ENCODE assay signal across 18 cellular contexts in genomic region chr14:70771781-70772212, GRCh38. TPM values are rescaled to one million over a fixed set of nuclear protein-coding genes. Genes with fewer than 3 reads are reported as not detected.
DNase-seq lines count a peak whose midpoint lies in the region; ATAC-seq, FAIRE-seq and TF ChIP-seq lines count a peak whose summit lies in the region.
"Had no signal": no experiment of that assay in that cellular context is flagged by ENCODE, and none has a peak within 500 bp of the region (broad histone marks: within the 10 kb centered on the region; RNA-seq: fewer than 3 reads in every experiment).

No MANE protein-coding gene starts in this region.

- no peaks in the 10 kb centered on the region for H4K20me1 ChIP-seq in astrocyte (ENCODE audit: insufficient read depth, low read length)
- H4K20me1 ChIP-seq: BLaER1 had no signal

- no peaks in the 10 kb centered on the region for H3K27me3 ChIP-seq in astrocyte (ENCODE audit: insufficient read depth, low read length)
- H3K27me3 ChIP-seq in parathyroid adenoma (ENCODE audit: control insufficient read depth, insufficient read depth, low read length): no peaks in the 10 kb centered on the region
- H3K27me3 ChIP-seq: BLaER1, gastrocnemius medialis, ovary had no signal

- no peak overlapping the region for H3K27ac ChIP-seq in astrocyte (ENCODE audit: low read depth, low read length)
- peak overlapping the region; percentile 24 for H3K27ac ChIP-seq in parathyroid adenoma
- H3K27ac ChIP-seq: BLaER1, gastrocnemius medialis, ovary had no signal

- CTCF ChIA-PET in HEK293T (lab: Yijun Ruan, JAX): no interaction called here

- ATAC-seq in GM18870 (IDR thresholded peaks at IDR 0.05; ENCODE audit: unreplicated experiment): no peak
- ATAC-seq: activated CD4-positive, CD25-positive, alpha-beta regulatory T cell treated with anti-CD3 and anti-CD28 coated beads, Interleukin-2, amount 50 U/mL, for 24 hours; gastrocnemius medialis; HCT116 had no signal

- peaks cover 11% of the 10 kb centered on the region for H3K4me1 Mint-ChIP-seq in astrocyte (ENCODE audit: low read depth, unreplicated experiment)

- H3K4me2 ChIP-seq in astrocyte (ENCODE audit: low read length) (peak overlapping the region; percentile 28), parathyroid adenoma (ENCODE audit: low read length) (peak overlapping the region; percentile 30)
- H3K4me2 ChIP-seq: BLaER1 had no signal

- POLR2A ChIA-PET in HEK293T (lab: Yijun Ruan, JAX): interaction anchor here (1.5 kb wide), 1 partner anchor 38 kb away, joined by 5 read pairs; the partner anchor contains the start of gene MAP3K9

- no peaks in the 10 kb centered on the region for H3K79me2 ChIP-seq in astrocyte (ENCODE audit: insufficient read depth, low read length)
- H3K79me2 ChIP-seq in parathyroid adenoma: peaks cover 22% of the 10 kb centered on the region

- no peaks in the 10 kb centered on the region for H3K9me3 Mint-ChIP-seq in astrocyte (ENCODE audit: unreplicated experiment)
- H3K9me3 Mint-ChIP-seq: brain had no signal

- DNase-seq in HEK293T (ENCODE audit: extremely low spot score) (peak; percentile 14), astrocyte (ENCODE audit: low read depth) (peak; percentile 26), iPS DF 19.7 (ENCODE audit: low read depth, low spot score) (peak; percentile 23), LoVo (ENCODE audit: low spot score) (no peak), NCI-H1694 (lab: John Stamatoyannopoulos, UW) (no peak), dedifferentiated amniotic fluid mesenchymal stem cell (ENCODE audit: extremely low spot score) (no peak)
- DNase-seq: activated naive CD4-positive, alpha-beta T cell; gastrocnemius medialis; NCI-H187; NCI-H69; ovary had no signal

- H3K4me3 ChIP-seq in astrocyte (ENCODE audit: insufficient read depth, low read depth, low read length) (no peak overlapping the region), parathyroid adenoma (ENCODE audit: low read depth, low read length) (no peak overlapping the region)
- H3K4me3 ChIP-seq: BLaER1, gastrocnemius medialis, ovary had no signal

- TF ChIP-seq CTCF in astrocyte (IDR thresholded peaks at IDR 0.05; ENCODE audit: insufficient read depth, low read depth, low read length) (no peak), parathyroid adenoma (IDR thresholded peaks at IDR 0.05) (no peak)

- H2AFZ ChIP-seq in astrocyte (ENCODE audit: low read depth, low read length) (no peak overlapping the region), parathyroid adenoma (peak overlapping the region; percentile 59)

- no peak for FAIRE-seq in astrocyte (lab: Jason Lieb, UNC)
- FAIRE-seq: islet of Langerhans had no signal

- no peaks in the 10 kb centered on the region for H3K9me3 ChIP-seq in astrocyte (ENCODE audit: insufficient read depth, low read depth, low read length)
- H3K9me3 ChIP-seq in parathyroid adenoma (ENCODE audit: control insufficient read depth, low read length): no peaks in the 10 kb centered on the region
- H3K9me3 ChIP-seq: BLaER1, gastrocnemius medialis, ovary had no signal

- peaks cover 5% of the 10 kb centered on the region for H3K36me3 Mint-ChIP-seq in astrocyte (ENCODE audit: low read depth, unreplicated experiment)

- H3K9ac ChIP-seq in astrocyte (ENCODE audit: low read length): no peak overlapping the region
- H3K9ac ChIP-seq in parathyroid adenoma: no peak overlapping the region
- H3K9ac ChIP-seq: BLaER1 had no signal

- no peaks in the 10 kb centered on the region for H3K4me1 ChIP-seq in astrocyte (ENCODE audit: insufficient read depth, low read length)
- peaks cover 24% of the 10 kb centered on the region for H3K4me1 ChIP-seq in parathyroid adenoma
- H3K4me1 ChIP-seq: BLaER1, gastrocnemius medialis had no signal

- H3K36me3 ChIP-seq in astrocyte (ENCODE audit: insufficient read depth, low read length) (no peaks in the 10 kb centered on the region), parathyroid adenoma (ENCODE audit: control insufficient read depth, insufficient read depth, low read length) (no peaks in the 10 kb centered on the region)
- H3K36me3 ChIP-seq: BLaER1, gastrocnemius medialis, ovary had no signal

- no peaks in the 10 kb centered on the region for H3K27me3 Mint-ChIP-seq in astrocyte (ENCODE audit: low read depth, unreplicated experiment)
- H3K27me3 Mint-ChIP-seq: brain had no signal

- H3K27ac Mint-ChIP-seq in astrocyte (ENCODE audit: unreplicated experiment): peak overlapping the region; percentile 28

- no peak overlapping the region for H3K4me3 Mint-ChIP-seq in astrocyte (ENCODE audit: unreplicated experiment)
- H3K4me3 Mint-ChIP-seq: brain had no signal

TF ChIP-seq in HEK293T, 16 proteins besides CTCF, POLR2A, EP300 and RAD21:
- TF ChIP-seq ZNF384 (IDR thresholded peaks at IDR 0.05): no peak
- no peak for TF ChIP-seq SUZ12 (IDR thresholded peaks at IDR 0.05)
- TF ChIP-seq ELF4 (IDR thresholded peaks at IDR 0.05): no peak
- no peak for TF ChIP-seq SP1 (IDR thresholded peaks at IDR 0.05)
- TF ChIP-seq FOXM1 (IDR thresholded peaks at IDR 0.05; ENCODE audit: borderline replicate concordance): no peak
- no peak for TF ChIP-seq BHLHE40 (IDR thresholded peaks at IDR 0.05; ENCODE audit: borderline replicate concordance)
- no peak for TF ChIP-seq FOXA1 (IDR thresholded peaks at IDR 0.05)
- no peak for TF ChIP-seq CTBP1 (IDR thresholded peaks at IDR 0.05; ENCODE audit: borderline replicate concordance)
- no peak for TF ChIP-seq L3MBTL2 (conservative IDR thresholded peaks at IDR 0.05)
- TF ChIP-seq PKNOX1 (IDR thresholded peaks at IDR 0.05): no peak
- no peak for TF ChIP-seq ARNT (IDR thresholded peaks at IDR 0.05)
- no peak for TF ChIP-seq FOXK2 (IDR thresholded peaks at IDR 0.05)
- no peak for TF ChIP-seq NFRKB (IDR thresholded peaks at IDR 0.05)
- no peak for TF ChIP-seq LEF1 (IDR thresholded peaks at IDR 0.05; ENCODE audit: borderline replicate concordance)
- no peak for TF ChIP-seq TARDBP (IDR thresholded peaks at IDR 0.05)
TF ChIP-seq in HEK293T: peak in this region for 0.

RNA-seq across cellular contexts. Expression of gene MAP3K9, which starts 37.5 kb away (rescaled TPM):
- total RNA-seq in astrocyte: 10.7 and 13.0 TPM in 2 replicates

Comparison
In these comparisons a context has a peak if more than half of its experiments do, and no peak if none do; other contexts are left out.
1. DNase-seq: peak in HEK293T (single experiment), astrocyte (single experiment) and iPS DF 19.7 (single experiment); none in LoVo (single experiment), NCI-H1694 (single experiment) and dedifferentiated amniotic fluid mesenchymal stem cell (single experiment).